In genomic region chr17:44898768-44899073, GRCh38 we compare ENCODE assay signal across 8 cellular contexts. TPM values are rescaled to one million over a fixed set of nuclear protein-coding genes. Genes with fewer than 3 reads are reported as not detected.
A peak's percentile ranks its signal among the peaks of the same experiment; 100 is the strongest.
DNase-seq lines count a peak whose midpoint lies in the region; ATAC-seq and TF ChIP-seq lines count a peak whose summit lies in the region.

No MANE protein-coding gene starts in this region.

- H3K27ac ChIP-seq in CD4-positive, alpha-beta T cell (ENCODE audit: low read depth, low read length) = peak overlapping the region; percentile 98
- H3K27ac ChIP-seq in HUES64 (ENCODE audit: low read depth, low read length) = peak overlapping the region; percentile 97
- H3K27ac ChIP-seq in testis = peak overlapping the region; percentile 92 to 94

- H3K36me3 ChIP-seq in HUES64 (ENCODE audit: insufficient read depth, low read length) = peaks cover 21% of the 10 kb centered on the region
- no peaks in the 10 kb centered on the region for H3K36me3 ChIP-seq in kidney epithelial cell (ENCODE audit: control insufficient read depth, insufficient read depth, low read length)
- no peaks in the 10 kb centered on the region for H3K36me3 ChIP-seq in testis (ENCODE audit: low read depth, missing control alignments)

- WGBS in HUES64 = 1% methylated on average over 7 of the region's 7 CpGs
- 0 to 1% methylated on average over 7 of the region's 7 CpGs for WGBS in testis, 2 donors

- DNase-seq in CD4-positive, alpha-beta T cell = no peak
- no peak for DNase-seq in activated naive CD8-positive, alpha-beta T cell treated with anti-CD3 and anti-CD28 coated beads, Interleukin-2, amount 50 U/mL, for 24 hours
- DNase-seq in kidney epithelial cell (ENCODE audit: low read depth) = no peak
- DNase-seq in testis = no peak

- H3K9ac ChIP-seq in HUES64 (ENCODE audit: low read depth, low read length) = peak overlapping the region; percentile 96

- H3K36me3 Mint-ChIP-seq in CD4-positive, alpha-beta T cell (ENCODE audit: low read depth) = peaks cover 35% of the 10 kb centered on the region
- H3K36me3 Mint-ChIP-seq in activated naive CD8-positive, alpha-beta T cell treated with anti-CD3 and anti-CD28 coated beads, Interleukin-2, amount 50 U/mL, for 24 hours (ENCODE audit: low read depth) = peaks cover 19% of the 10 kb centered on the region

- H3K27ac Mint-ChIP-seq in CD4-positive, alpha-beta T cell = peak overlapping the region; percentile 99
- H3K27ac Mint-ChIP-seq in activated naive CD8-positive, alpha-beta T cell treated with anti-CD3 and anti-CD28 coated beads, Interleukin-2, amount 50 U/mL, for 24 hours = peak overlapping the region; percentile 100

- H3K4me1 Mint-ChIP-seq in CD4-positive, alpha-beta T cell (ENCODE audit: low read depth) = peaks cover 39% of the 10 kb centered on the region
- peaks cover 37% of the 10 kb centered on the region for H3K4me1 Mint-ChIP-seq in activated naive CD8-positive, alpha-beta T cell treated with anti-CD3 and anti-CD28 coated beads, Interleukin-2, amount 50 U/mL, for 24 hours

- POLR2A ChIA-PET in CD4-positive, alpha-beta T cell (lab: Charles Lee) = interaction anchor here (0.5 to 2.2 kb wide), 18 partner anchors 9 to 1310 kb away, joined by 3 to 13 read pairs (median 4); partner anchors contain the start of genes DCAKD, HDAC5, HEXIM1 and NMT1

- CTCF ChIA-PET in CD4-positive, alpha-beta T cell (lab: Charles Lee) = interaction anchor here (1.3 kb wide), 1 partner anchor 119 kb away, joined by 3 read pairs; no protein-coding TSS in a partner anchor

- no peak for TF ChIP-seq POLR2A in testis (IDR thresholded peaks at IDR 0.05)

- no peak for ATAC-seq in CD4-positive, alpha-beta T cell (ENCODE audit: poor library complexity)
- ATAC-seq in activated naive CD8-positive, alpha-beta T cell treated with anti-CD3 and anti-CD28 coated beads, Interleukin-2, amount 50 U/mL, for 24 hours = no peak
- ATAC-seq in HG03520 (IDR thresholded peaks at IDR 0.05; ENCODE audit: unreplicated experiment) (no peak), GM21737 (IDR thresholded peaks at IDR 0.05; ENCODE audit: unreplicated experiment) (no peak), GM18519 (IDR thresholded peaks at IDR 0.05; ENCODE audit: low FRiP score, unreplicated experiment) (no peak)

- H3K9me3 Mint-ChIP-seq in CD4-positive, alpha-beta T cell = no peaks in the 10 kb centered on the region
- H3K9me3 Mint-ChIP-seq in activated naive CD8-positive, alpha-beta T cell treated with anti-CD3 and anti-CD28 coated beads, Interleukin-2, amount 50 U/mL, for 24 hours = no peaks in the 10 kb centered on the region

- H3K4me3 ChIP-seq in HUES64 (ENCODE audit: low read length) (peak overlapping the region; percentile 98), kidney epithelial cell (ENCODE audit: low read depth, low read length) (peak overlapping the region; percentile 98), testis (peak overlapping the region; percentile 74 to 91)

- peak overlapping the region; percentile 95 for H3K4me3 Mint-ChIP-seq in CD4-positive, alpha-beta T cell
- peak overlapping the region; percentile 90 for H3K4me3 Mint-ChIP-seq in activated naive CD8-positive, alpha-beta T cell treated with anti-CD3 and anti-CD28 coated beads, Interleukin-2, amount 50 U/mL, for 24 hours

- intact Hi-C loops in CD4-positive, alpha-beta T cell (cut with DNase I, micrococcal nuclease) = loop anchor here (1.0 to 2.0 kb wide), 3 partner anchors 123 to 210 kb away; partner anchors contain the start of genes CCDC43 (in 1 of the 2) and NMT1 (in 1 of the 2)
- intact Hi-C loops in testis (cut with DNase I; ENCODE audit: low total_unique reads) = no loop called here

- no peaks in the 10 kb centered on the region for H3K27me3 ChIP-seq in CD4-positive, alpha-beta T cell (ENCODE audit: control insufficient read depth, insufficient read depth, low read length)
- H3K27me3 ChIP-seq in HUES64 (ENCODE audit: insufficient read depth, low read length) (no peaks in the 10 kb centered on the region), kidney epithelial cell (ENCODE audit: control insufficient read depth, insufficient read depth, low read length) (no peaks in the 10 kb centered on the region), testis (no peaks in the 10 kb centered on the region)

- H3K4me1 ChIP-seq in HUES64 (ENCODE audit: insufficient read depth, low read length) (no peaks in the 10 kb centered on the region), testis (peaks cover 11% of the 10 kb centered on the region)

- no peaks in the 10 kb centered on the region for H3K9me3 ChIP-seq in CD4-positive, alpha-beta T cell (ENCODE audit: control insufficient read depth, low read length)
- H3K9me3 ChIP-seq in HUES64 (ENCODE audit: insufficient read depth, low read depth, low read length) (no peaks in the 10 kb centered on the region), testis (no peaks in the 10 kb centered on the region)

- peaks cover 10% of the 10 kb centered on the region for H3K27me3 Mint-ChIP-seq in CD4-positive, alpha-beta T cell
- H3K27me3 Mint-ChIP-seq in activated naive CD8-positive, alpha-beta T cell treated with anti-CD3 and anti-CD28 coated beads, Interleukin-2, amount 50 U/mL, for 24 hours = no peaks in the 10 kb centered on the region

- no peak for TF ChIP-seq CTCF in CD4-positive, alpha-beta T cell (IDR thresholded peaks at IDR 0.05)
- TF ChIP-seq CTCF in kidney epithelial cell (IDR thresholded peaks at IDR 0.05; ENCODE audit: insufficient read depth, low read length, poor library complexity, severe bottlenecking) = no peak
- TF ChIP-seq CTCF in testis (IDR thresholded peaks at IDR 0.05) = no peak

RNA-seq across cellular contexts. Expression of gene EFTUD2, which starts 0.5 kb away (rescaled TPM):
- 100 to 1,000 TPM; 105 to 112 TPM for total RNA-seq in CD4-positive, alpha-beta T cell
- 118 TPM for polyA plus RNA-seq in HUES64 (2013, experiment 1 of 2)
- polyA plus RNA-seq in HUES64 (2013, experiment 2 of 2) = 111 TPM
- 98.4 and 103 TPM in 2 replicates for total RNA-seq in kidney epithelial cell
- total RNA-seq in testis = 100 to 1,000 TPM; 124 to 131 TPM
- 95.5 TPM for polyA plus RNA-seq in testis (ENCODE audit: insufficient read depth, low read depth, low replicate concordance)

RNA-seq across cellular contexts. Expression of gene GFAP, which starts 16.6 kb away (rescaled TPM):
- total RNA-seq in CD4-positive, alpha-beta T cell = not detected
- polyA plus RNA-seq in HUES64 (2013, experiment 1 of 2) = 0.20 TPM
- polyA plus RNA-seq in HUES64 (2013, experiment 2 of 2) = 0.76 TPM
- not detected in 2 replicates for total RNA-seq in kidney epithelial cell
- total RNA-seq in testis = under 1 TPM; 0.55 to 0.62 TPM
- polyA plus RNA-seq in testis (ENCODE audit: insufficient read depth, low read depth, low replicate concordance) = 0.91 TPM

RNA-seq across cellular contexts. Expression of gene KIF18B, which starts 48.9 kb away (rescaled TPM):
- under 1 TPM; 0.05 to 0.08 TPM for total RNA-seq in CD4-positive, alpha-beta T cell
- 25.5 TPM for polyA plus RNA-seq in HUES64 (2013, experiment 1 of 2)
- polyA plus RNA-seq in HUES64 (2013, experiment 2 of 2) = 22.4 TPM
- total RNA-seq in kidney epithelial cell = 1.4 and 2.8 TPM in 2 replicates
- total RNA-seq in testis = 1 to 10 TPM; 3.7 to 6.0 TPM
- 4.7 TPM for polyA plus RNA-seq in testis (ENCODE audit: insufficient read depth, low read depth, low replicate concordance)

RNA-seq across cellular contexts. Expression of gene HIGD1B, which starts 51.0 kb away (rescaled TPM):
- total RNA-seq in CD4-positive, alpha-beta T cell = not detected
- polyA plus RNA-seq in HUES64 (2013, experiment 1 of 2) = not detected
- not detected for polyA plus RNA-seq in HUES64 (2013, experiment 2 of 2)
- total RNA-seq in kidney epithelial cell (not detected in 2 replicates), testis (under 1 TPM in 1 of 2 donors, not detected in 1; 0.81 TPM)
- polyA plus RNA-seq in testis (ENCODE audit: insufficient read depth, low read depth, low replicate concordance) = 2.6 TPM
